ENCODE assay signal across 8 cellular contexts in genomic region chr1:109547412-109548320, GRCh38. TPM values are rescaled to one million over a fixed set of nuclear protein-coding genes. Genes with fewer than 3 reads are reported as not detected.
A peak's percentile ranks its signal among the peaks of the same experiment; 100 is the strongest.
DNase-seq lines count a peak whose midpoint lies in the region; ATAC-seq, FAIRE-seq and TF ChIP-seq lines count a peak whose summit lies in the region.

No MANE protein-coding gene starts in this region.

- H3K27ac ChIP-seq in A673 (ENCODE audit: low read depth, low read length, poor library complexity, severe bottlenecking) (peak overlapping the region; percentile 94), astrocyte (ENCODE audit: low read depth, low read length) (peak overlapping the region; percentile 88)

- TF ChIP-seq CTCF in A673 (conservative IDR thresholded peaks at IDR 0.05; ENCODE audit: low read depth, low read length) (no peak), Loucy (conservative IDR thresholded peaks at IDR 0.05; ENCODE audit: low read length) (no peak), astrocyte (IDR thresholded peaks at IDR 0.05; ENCODE audit: insufficient read depth, low read depth, low read length) (no peak)

- BruUV-seq in A673 (replicated peaks; lab: Mats Ljungman, UMichigan), result TSS peak; percentile 93

- peaks cover 22% of the 10 kb centered on the region for H3K4me1 ChIP-seq in A673 (ENCODE audit: insufficient read depth, low read length, poor library complexity, severe bottlenecking)
- H3K4me1 ChIP-seq in Loucy (ENCODE audit: insufficient read depth, low read length, poor library complexity, severe bottlenecking), result peaks cover 40% of the 10 kb centered on the region
- peaks cover 13% of the 10 kb centered on the region for H3K4me1 ChIP-seq in astrocyte (ENCODE audit: insufficient read depth, low read length)

- H3K9me3 ChIP-seq in A673 (ENCODE audit: low read depth, low read length, poor library complexity, severe bottlenecking) (no peaks in the 10 kb centered on the region), Loucy (ENCODE audit: insufficient read depth, low read depth, low read length) (no peaks in the 10 kb centered on the region), astrocyte (ENCODE audit: insufficient read depth, low read depth, low read length) (no peaks in the 10 kb centered on the region)

- intact Hi-C loops in A673 (cut with micrococcal nuclease; ENCODE audit: unreplicated experiment), result loop anchor here (5.0 kb wide), 2 partner anchors 75 to 95 kb away; no protein-coding TSS in a partner anchor

- H4K20me1 ChIP-seq in Loucy (ENCODE audit: insufficient read depth, low read length, poor library complexity, severe bottlenecking) (peaks cover 37% of the 10 kb centered on the region), astrocyte (ENCODE audit: insufficient read depth, low read length) (peaks cover 38% of the 10 kb centered on the region)

- peak overlapping the region; percentile 90 for H3K9ac ChIP-seq in Loucy (ENCODE audit: low read depth, low read length, poor library complexity, severe bottlenecking)
- H3K9ac ChIP-seq in astrocyte (ENCODE audit: low read length), result peak overlapping the region; percentile 95

- DNase-seq in A673 (ENCODE audit: low spot score) (peak; percentile 26), astrocyte (ENCODE audit: low read depth) (peak; percentile 13), iris pigment epithelial cell (ENCODE audit: low read depth) (peak; percentile 34), globus pallidus (ENCODE audit: low spot score) (no peak)
- peak; percentile 16 for DNase-seq in stimulated activated CD4-positive, alpha-beta T cell treated with anti-CD3 and anti-CD28 coated beads, Interleukin-4, amount 100 ng/mL, for 1 hour
- DNase-seq in activated CD4-positive, CD25-positive, alpha-beta regulatory T cell treated with anti-CD3 and anti-CD28 coated beads, Interleukin-2, amount 50 U/mL, for 72 hours, result no peak

- H3K4me3 Mint-ChIP-seq in astrocyte (ENCODE audit: unreplicated experiment), result peak overlapping the region; percentile 100

- no peak for FAIRE-seq in astrocyte (lab: Jason Lieb, UNC)

- peak overlapping the region; percentile 96 for H3K27ac Mint-ChIP-seq in astrocyte (ENCODE audit: unreplicated experiment)

- no peaks in the 10 kb centered on the region for H3F3A ChIP-seq in Loucy (ENCODE audit: low read depth)

- peak overlapping the region; percentile 5; the same call in 1 of the 2 replicates for H2AFZ ChIP-seq in Loucy (ENCODE audit: low read length)
- peak overlapping the region; percentile 92 for H2AFZ ChIP-seq in astrocyte (ENCODE audit: low read depth, low read length)

- H3K9me2 ChIP-seq in Loucy (replicated peaks; ENCODE audit: low read depth, low read length), result no peaks in the 10 kb centered on the region

- H3K27me3 Mint-ChIP-seq in astrocyte (ENCODE audit: low read depth, unreplicated experiment), result no peaks in the 10 kb centered on the region

- H3K4me3 ChIP-seq in A673 (ENCODE audit: low read depth, low read length, poor library complexity, severe bottlenecking) (peak overlapping the region; percentile 95), Loucy (ENCODE audit: low read length, poor library complexity, severe bottlenecking) (peak overlapping the region; percentile 94), astrocyte (ENCODE audit: insufficient read depth, low read depth, low read length) (peak overlapping the region; percentile 89)

- H3K36me3 ChIP-seq in A673 (ENCODE audit: insufficient read depth, low read length, poor library complexity, severe bottlenecking) (no peaks in the 10 kb centered on the region), Loucy (ENCODE audit: insufficient read depth, low read length) (no peaks in the 10 kb centered on the region), astrocyte (ENCODE audit: insufficient read depth, low read length) (no peaks in the 10 kb centered on the region)

- peaks cover 59% of the 10 kb centered on the region for H3K79me2 ChIP-seq in Loucy (ENCODE audit: insufficient read depth, low read length)
- H3K79me2 ChIP-seq in astrocyte (ENCODE audit: insufficient read depth, low read length), result peaks cover 57% of the 10 kb centered on the region

- ATAC-seq in GM18502 (IDR thresholded peaks at IDR 0.05; ENCODE audit: poor library complexity, unreplicated experiment), result peak; percentile 17

- POLR2A ChIA-PET in A673 (lab: Charles Lee; ENCODE audit: low non-redundant PET), result interaction anchor here (0.6 to 0.9 kb wide), 3 partner anchors 57 to 136 kb away, joined by 3 read pairs; no protein-coding TSS in a partner anchor

- CTCF ChIA-PET in A673 (lab: Charles Lee), result interaction anchor here (1.1 to 3.1 kb wide), 6 partner anchors 83 to 437 kb away, joined by 3 to 33 read pairs (median 7); partner anchors contain the start of gene AHCYL1

- H3K9me3 Mint-ChIP-seq in astrocyte (ENCODE audit: unreplicated experiment), result no peaks in the 10 kb centered on the region

- H3K4me2 ChIP-seq in Loucy (ENCODE audit: low read depth, low read length, poor library complexity, severe bottlenecking) (peak overlapping the region; percentile 92), astrocyte (ENCODE audit: low read length) (peak overlapping the region; percentile 91)

- H3K4me1 Mint-ChIP-seq in astrocyte (ENCODE audit: low read depth, unreplicated experiment), result peaks cover 6% of the 10 kb centered on the region

- no peaks in the 10 kb centered on the region for H3K27me3 ChIP-seq in A673 (replicated peaks; ENCODE audit: insufficient read depth, low read depth, low read length, poor library complexity)
- no peaks in the 10 kb centered on the region for H3K27me3 ChIP-seq in Loucy (ENCODE audit: insufficient read depth, low read length, poor library complexity, severe bottlenecking)
- no peaks in the 10 kb centered on the region for H3K27me3 ChIP-seq in astrocyte (ENCODE audit: insufficient read depth, low read length)

- no peaks in the 10 kb centered on the region for H3K36me3 Mint-ChIP-seq in astrocyte (ENCODE audit: low read depth, unreplicated experiment)

RNA-seq across cellular contexts. Expression of gene GNAI3, which starts 0.7 kb away (rescaled TPM):
- total RNA-seq in A673 (2021) (11.1 and 12.8 TPM in 2 replicates), astrocyte (15.3 and 16.1 TPM in 2 replicates)

RNA-seq across cellular contexts. Expression of gene GPR61, which starts 8.0 kb away (rescaled TPM):
- total RNA-seq in A673 (2021) (not detected in 2 replicates), astrocyte (not detected in 2 replicates)

RNA-seq across cellular contexts. Expression of gene AMIGO1, which starts 38.1 kb away (rescaled TPM):
- total RNA-seq in A673 (2021) (1.8 and 2.3 TPM in 2 replicates), astrocyte (1.2 and 1.8 TPM in 2 replicates)

RNA-seq across cellular contexts. Expression of gene CYB561D1, which starts 53.8 kb away (rescaled TPM):
- 5.7 and 7.3 TPM in 2 replicates for total RNA-seq in A673 (2021)
- 9.4 and 11.9 TPM in 2 replicates for total RNA-seq in astrocyte

Comparison
In these comparisons a context has a peak if more than half of its experiments do, and no peak if none do; other contexts are left out.
1. DNase-seq: peak in A673 (single experiment), astrocyte (single experiment), iris pigment epithelial cell (single experiment) and stimulated activated CD4-positive, alpha-beta T cell treated with anti-CD3 and anti-CD28 coated beads, Interleukin-4, amount 100 ng/mL, for 1 hour (single experiment); none in activated CD4-positive, CD25-positive, alpha-beta regulatory T cell treated with anti-CD3 and anti-CD28 coated beads, Interleukin-2, amount 50 U/mL, for 72 hours (single experiment) and globus pallidus (single experiment).
2. Peak in every context shown above with its lines, with median percentiles within 50 percentile points of each other: H3K4me3 ChIP-seq.